9 cellular contexts compared by ENCODE assay signal in the genomic region with DNA sequence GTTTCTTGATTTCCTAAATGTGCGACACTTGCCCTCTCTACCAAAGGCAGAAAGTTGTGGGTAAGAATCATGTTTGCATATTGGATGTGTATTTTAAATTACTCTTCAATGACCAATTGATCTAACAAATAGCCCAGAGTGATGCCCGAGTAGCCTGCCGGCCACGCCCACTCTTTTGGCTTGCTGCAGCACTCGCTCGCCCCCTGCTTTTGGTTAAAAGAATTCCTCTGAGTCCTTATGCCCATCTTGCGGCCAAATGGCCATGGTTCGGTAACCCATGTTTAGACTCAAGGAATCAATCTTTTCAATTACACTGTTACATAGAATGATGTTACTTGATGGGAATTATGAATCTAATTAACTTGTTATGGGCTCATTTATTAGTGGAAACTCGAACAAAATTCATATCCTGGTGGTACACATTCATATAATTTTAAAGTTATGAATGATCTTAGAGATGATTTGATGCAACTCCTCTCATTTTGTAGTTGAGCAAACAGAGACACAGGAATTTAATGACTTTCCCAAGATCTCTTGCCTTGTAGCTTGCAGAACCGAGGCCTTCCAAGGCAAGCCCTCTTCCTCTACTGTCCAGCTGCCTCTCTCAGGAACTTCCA. TPM values are rescaled to one million over a fixed set of nuclear protein-coding genes. Genes with fewer than 3 reads are reported as not detected.
DNase-seq lines count a peak whose midpoint lies in the region; ATAC-seq, FAIRE-seq and TF ChIP-seq lines count a peak whose summit lies in the region.
"Had no signal": no experiment of that assay in that cellular context is flagged by ENCODE, and none has a peak within 500 bp of the region (broad histone marks: within the 10 kb centered on the region; RNA-seq: fewer than 3 reads in every experiment).

No MANE protein-coding gene starts in this region.

- CTCF ChIA-PET in activated CD4-positive, alpha-beta memory T cell treated with anti-CD3 and anti-CD28 coated beads, Interleukin-2, amount 10 ng/mL, durations not matched to agents 7 days and 5 days (lab: Charles Lee), result interaction anchor here (1.3 kb wide), 1 partner anchor 296 kb away, joined by 5 read pairs; no protein-coding TSS in a partner anchor

- no peaks in the 10 kb centered on the region for H3K36me3 Mint-ChIP-seq in activated CD4-positive, alpha-beta memory T cell treated with anti-CD3 and anti-CD28 coated beads, Interleukin-2, amount 10 ng/mL, durations not matched to agents 7 days and 5 days (ENCODE audit: low read depth)
- H3K36me3 Mint-ChIP-seq in type B pancreatic cell, result peaks cover 4% of the 10 kb centered on the region

- ATAC-seq in GM21619 (IDR thresholded peaks at IDR 0.05; ENCODE audit: unreplicated experiment), result peak; percentile 93

- H3K9me3 ChIP-seq in hepatocyte (ENCODE audit: low read depth) (no peaks in the 10 kb centered on the region), ovary (no peaks in the 10 kb centered on the region)

- no peaks in the 10 kb centered on the region for H4K20me1 ChIP-seq in hepatocyte (ENCODE audit: insufficient read depth, poor library complexity, severe bottlenecking)

- TF ChIP-seq EP300 in ovary (IDR thresholded peaks at IDR 0.05), result no peak

- H3K4me2 ChIP-seq in hepatocyte, result no peak overlapping the region

- H3K27me3 Mint-ChIP-seq in activated CD4-positive, alpha-beta memory T cell treated with anti-CD3 and anti-CD28 coated beads, Interleukin-2, amount 10 ng/mL, durations not matched to agents 7 days and 5 days, result no peaks in the 10 kb centered on the region
- H3K27me3 Mint-ChIP-seq in type B pancreatic cell, result no peaks in the 10 kb centered on the region
- H3K27me3 Mint-ChIP-seq: central memory CD8-positive, alpha-beta T cell had no signal

- no peaks in the 10 kb centered on the region for H3K9me2 ChIP-seq in hepatocyte (replicated peaks; ENCODE audit: insufficient read depth)

- WGBS in hepatocyte (ENCODE audit: low lambda C conversion rate, missing lambda C conversion rate), result 55% methylated on average over 10 of the region's 10 CpGs
- WGBS in ovary, 3 donors, result 75 to 82% (median 78%) methylated on average over 10 of the region's 10 CpGs

- H3K4me1 ChIP-seq in hepatocyte (ENCODE audit: insufficient read depth) (no peaks in the 10 kb centered on the region), ovary (ENCODE audit: insufficient read depth) (no peaks in the 10 kb centered on the region)

- POLR2A ChIA-PET in activated CD4-positive, alpha-beta memory T cell treated with anti-CD3 and anti-CD28 coated beads, Interleukin-2, amount 10 ng/mL, durations not matched to agents 7 days and 5 days (lab: Charles Lee), result no interaction called here

- H3K4me1 Mint-ChIP-seq in activated CD4-positive, alpha-beta memory T cell treated with anti-CD3 and anti-CD28 coated beads, Interleukin-2, amount 10 ng/mL, durations not matched to agents 7 days and 5 days, result no peaks in the 10 kb centered on the region
- H3K4me1 Mint-ChIP-seq in type B pancreatic cell (ENCODE audit: unreplicated experiment), result peaks cover 9% of the 10 kb centered on the region
- H3K4me1 Mint-ChIP-seq: central memory CD8-positive, alpha-beta T cell had no signal

- FAIRE-seq in HTR-8/SVneo (lab: Jason Lieb, UNC), result no peak

- no peaks in the 10 kb centered on the region for H3K79me2 ChIP-seq in hepatocyte

- no peak overlapping the region for H3K27ac ChIP-seq in hepatocyte
- H3K27ac ChIP-seq in ovary, result no peak overlapping the region

- TF ChIP-seq CTCF in hepatocyte (IDR thresholded peaks at IDR 0.05; ENCODE audit: poor library complexity), result peak; percentile 25
- TF ChIP-seq CTCF in type B pancreatic cell (conservative IDR thresholded peaks at IDR 0.05), result peak; percentile 71
- no peak for TF ChIP-seq CTCF in ovary (IDR thresholded peaks at IDR 0.05)

- peak; percentile 3 for DNase-seq in activated T-cell treated with anti-CD3 and anti-CD28 coated beads for 48 hours (ENCODE audit: low read depth)
- DNase-seq in activated T-cell treated with anti-CD3 and anti-CD28 coated beads for 4 hours, result no peak
- peak; percentile 22 for DNase-seq in HTR-8/SVneo (ENCODE audit: insufficient read length, low spot score)
- DNase-seq in activated CD4-positive, alpha-beta memory T cell treated with anti-CD3 and anti-CD28 coated beads, Interleukin-2, amount 10 ng/mL, durations not matched to agents 7 days and 5 days, result peak; percentile 41
- peak; percentile 32 for DNase-seq in hepatocyte (ENCODE audit: low spot score)
- no peak for DNase-seq in type B pancreatic cell (ENCODE audit: extremely low spot score, unreplicated experiment)
- DNase-seq in ovary, result no peak

- no peak overlapping the region for H3K4me3 Mint-ChIP-seq in activated CD4-positive, alpha-beta memory T cell treated with anti-CD3 and anti-CD28 coated beads, Interleukin-2, amount 10 ng/mL, durations not matched to agents 7 days and 5 days
- H3K4me3 Mint-ChIP-seq in type B pancreatic cell, result no peak overlapping the region
- H3K4me3 Mint-ChIP-seq: central memory CD8-positive, alpha-beta T cell had no signal

- no peak overlapping the region for H2AFZ ChIP-seq in hepatocyte

- H3K36me3 ChIP-seq in hepatocyte (replicated peaks; ENCODE audit: insufficient read depth, low read depth), result no peaks in the 10 kb centered on the region
- no peaks in the 10 kb centered on the region for H3K36me3 ChIP-seq in ovary

- no peak for TF ChIP-seq POLR2A in ovary (IDR thresholded peaks at IDR 0.05)

- no peak overlapping the region for H3K27ac Mint-ChIP-seq in activated CD4-positive, alpha-beta memory T cell treated with anti-CD3 and anti-CD28 coated beads, Interleukin-2, amount 10 ng/mL, durations not matched to agents 7 days and 5 days
- no peak overlapping the region for H3K27ac Mint-ChIP-seq in type B pancreatic cell

- intact Hi-C loops in ovary (cut with DNase I), result no loop called here

- no peaks in the 10 kb centered on the region for H3K9me3 Mint-ChIP-seq in activated CD4-positive, alpha-beta memory T cell treated with anti-CD3 and anti-CD28 coated beads, Interleukin-2, amount 10 ng/mL, durations not matched to agents 7 days and 5 days
- no peaks in the 10 kb centered on the region for H3K9me3 Mint-ChIP-seq in type B pancreatic cell
- H3K9me3 Mint-ChIP-seq: central memory CD8-positive, alpha-beta T cell had no signal

- H3K27me3 ChIP-seq in hepatocyte (no peaks in the 10 kb centered on the region), ovary (no peaks in the 10 kb centered on the region)

- no peak overlapping the region for H3K4me3 ChIP-seq in hepatocyte
- H3K4me3 ChIP-seq in ovary, result no peak overlapping the region

RNA-seq across cellular contexts. Expression of gene PPIC, which starts 36.5 kb away (rescaled TPM):
- not detected for total RNA-seq in activated CD4-positive, alpha-beta memory T cell treated with anti-CD3 and anti-CD28 coated beads, Interleukin-2, amount 10 ng/mL, durations not matched to agents 7 days and 5 days
- total RNA-seq in hepatocyte (80.4 and 91.0 TPM in 2 replicates), type B pancreatic cell (ENCODE audit: low replicate concordance) (23.4 and 57.7 TPM in 2 replicates), ovary (10 to 100 TPM in 6 of 7 donors, 1 to 10 TPM in 1; 9.3 to 22.9 (median 20.2) TPM)
- polyA plus RNA-seq in hepatocyte (233 and 249 TPM in 2 replicates), ovary (10 to 100 TPM; 21.3 to 35.9 TPM)

Comparison
In these comparisons a context has a peak if more than half of its experiments do, and no peak if none do; other contexts are left out.
1. DNase-seq: peak in activated T-cell treated with anti-CD3 and anti-CD28 coated beads for 48 hours (single experiment), HTR-8/SVneo (single experiment), activated CD4-positive, alpha-beta memory T cell treated with anti-CD3 and anti-CD28 coated beads, Interleukin-2, amount 10 ng/mL, durations not matched to agents 7 days and 5 days (single experiment) and hepatocyte (single experiment); none in activated T-cell treated with anti-CD3 and anti-CD28 coated beads for 4 hours (single experiment), type B pancreatic cell (single experiment) and ovary (0 of 5).
2. CTCF ChIP-seq: peak in hepatocyte (single experiment) and type B pancreatic cell (single experiment); none in ovary (0 of 3).
3. RNA of gene PPIC, which starts 36.5 kb away (total RNA-seq): 80.4 to 91.0 TPM in hepatocyte, 23.4 to 57.7 TPM in type B pancreatic cell and 9.3 to 22.9 TPM in ovary; not detected in activated CD4-positive, alpha-beta memory T cell treated with anti-CD3 and anti-CD28 coated beads, Interleukin-2, amount 10 ng/mL, durations not matched to agents 7 days and 5 days; every median in the first group is over 10 times any median in the second.